ENCODE assay signal across 7 cellular contexts in genomic region chr9:98775831-98776441, GRCh38. TPM values are rescaled to one million over a fixed set of nuclear protein-coding genes. Genes with fewer than 3 reads are reported as not detected.
A peak's percentile ranks its signal among the peaks of the same experiment; 100 is the strongest.
DNase-seq lines count a peak whose midpoint lies in the region; ATAC-seq and TF ChIP-seq lines count a peak whose summit lies in the region.

No MANE protein-coding gene starts in this region.

- no peak for TF ChIP-seq EP300 in transverse colon (IDR thresholded peaks at IDR 0.05; ENCODE audit: low read depth)

- peak; percentile 78 for ATAC-seq in left lobe of liver

- H3K36me3 ChIP-seq in OCI-LY3 (replicated peaks; ENCODE audit: low read depth, low read length), result peaks cover 10% of the 10 kb centered on the region
- peaks cover 0 to 19% (median 9%) of the 10 kb centered on the region in 4 donors for H3K36me3 ChIP-seq in transverse colon

- no peaks in the 10 kb centered on the region for H4K20me1 ChIP-seq in OCI-LY3 (ENCODE audit: insufficient read depth, low read length)

- 20 to 53% methylated on average over 1 to 8 of the region's 8 CpGs for WGBS in transverse colon (ENCODE audit: low coverage in 1 of 2), 2 donors

- no peak overlapping the region; the same call in 1 of the 2 replicates for H3K27ac Mint-ChIP-seq in HFFc6

- H3K9me3 ChIP-seq in OCI-LY3 (ENCODE audit: insufficient read depth, low read length) (no peaks in the 10 kb centered on the region), transverse colon (no peaks in the 10 kb centered on the region)

- no peak overlapping the region for H3K4me2 ChIP-seq in OCI-LY3 (ENCODE audit: low read length)

- H3K27me3 ChIP-seq in OCI-LY3 (ENCODE audit: low read depth, low read length) (no peaks in the 10 kb centered on the region), transverse colon (no peaks in the 10 kb centered on the region)

- H2AFZ ChIP-seq in OCI-LY3 (ENCODE audit: low read depth, low read length), result no peak overlapping the region

- in situ Hi-C loops in transverse colon (cut with MboI; ENCODE audit: low pct_ligation_motif_present in 1 of 4, low pct_unique_long_range_greater_than_20kb in 1 of 4, low sequenced_read_pairs in 3 of 4), result loop anchor here (10.0 to 25.0 kb wide), 3 partner anchors 451 to 464 kb away; no protein-coding TSS in a partner anchor

- no peaks in the 10 kb centered on the region; the same call in 1 of the 2 replicates for H3K27me3 Mint-ChIP-seq in HFFc6 (ENCODE audit: insufficient read depth)

- H3K4me3 ChIP-seq in OCI-LY3 (ENCODE audit: low read length) (no peak overlapping the region), cardiac fibroblast (replicated peaks in 1 of 2; ENCODE audit: low read depth in 2 of 2, low read length in 2 of 2) (no peak overlapping the region), transverse colon (no peak overlapping the region)

- intact Hi-C loops in transverse colon (cut with DNase I; ENCODE audit: low total_unique reads), result loop anchor here (10.0 kb wide), 1 partner anchor 461 kb away; no protein-coding TSS in a partner anchor

- peaks cover 13% of the 10 kb centered on the region for H3K4me1 Mint-ChIP-seq in HFFc6 (ENCODE audit: low read depth)

- peak; percentile 93 for TF ChIP-seq CTCF in HFFc6 (IDR thresholded peaks at IDR 0.05)
- peak; percentile 75 for TF ChIP-seq CTCF in OCI-LY3 (IDR thresholded peaks at IDR 0.05; ENCODE audit: low read depth, low read length)
- TF ChIP-seq CTCF in cardiac fibroblast (IDR thresholded peaks at IDR 0.05; ENCODE audit: low read depth, low read length), result peak; percentile 74
- TF ChIP-seq CTCF in transverse colon (IDR thresholded peaks at IDR 0.05), result peak; percentile 32 to 56 (median 50)

- 0 out of 2 replicates have a peak, but pooled peaks cover 10% of the 10 kb centered on the region for H3K36me3 Mint-ChIP-seq in HFFc6 (ENCODE audit: low read depth)

- H3K27ac ChIP-seq in OCI-LY3 (ENCODE audit: low read length), result no peak overlapping the region
- H3K27ac ChIP-seq in transverse colon, result no peak overlapping the region

- no peak overlapping the region for H3K9ac ChIP-seq in OCI-LY3 (ENCODE audit: low read length)

- no peaks in the 10 kb centered on the region for H3K9me3 Mint-ChIP-seq in HFFc6

- TF ChIP-seq POLR2A in transverse colon (IDR thresholded peaks at IDR 0.05), result no peak

- no peaks in the 10 kb centered on the region for H3K79me2 ChIP-seq in OCI-LY3 (ENCODE audit: low read length)

- H3K4me1 ChIP-seq in OCI-LY3 (ENCODE audit: low read length), result no peaks in the 10 kb centered on the region
- no peaks in the 10 kb centered on the region for H3K4me1 ChIP-seq in transverse colon

- H3K4me3 Mint-ChIP-seq in HFFc6, result no peak overlapping the region

- DNase-seq in EH (ENCODE audit: low read depth) (peak; percentile 71), HFFc6 (peak; percentile 52), cardiac fibroblast (ENCODE audit: low read depth in 2 of 2) (peak; percentile 82 to 85), left lobe of liver (ENCODE audit: low spot score) (no peak), transverse colon (no peak)
- no peak for DNase-seq in stimulated activated naive CD4-positive, alpha-beta T cell treated with Interleukin-2 at 50 U/mL for 16 hours (lab: John Stamatoyannopoulos, UW)

RNA-seq across cellular contexts. Expression of gene ANKS6, which starts 20.4 kb away (rescaled TPM):
- total RNA-seq in HFFc6 (2021; fragmentation: NEBNext Ultra II Directional; extraction: Animal tissue kit (Norgen Biotek cat#: 25700)), result 10 to 100 TPM; 12.7 to 16.6 (median 14.8) TPM
- total RNA-seq in left lobe of liver (5.7 TPM), transverse colon (10 to 100 TPM; 18.3 to 35.9 (median 29.3) TPM)

RNA-seq across cellular contexts. Expression of gene GALNT12, which starts 31.5 kb away (rescaled TPM):
- under 1 TPM in 4 of 6 experiments, not detected in 2; 0.07 to 0.32 (median 0.15) TPM for total RNA-seq in HFFc6 (2021; fragmentation: NEBNext Ultra II Directional; extraction: Animal tissue kit (Norgen Biotek cat#: 25700))
- total RNA-seq in left lobe of liver (0.35 TPM), transverse colon (100 to 1,000 TPM in 3 of 4 donors, 10 to 100 TPM in 1; 79.7 to 174 (median 120) TPM)

Comparison
In these comparisons a context has a peak if more than half of its experiments do, and no peak if none do; other contexts are left out.
1. DNase-seq: peak in EH (single experiment), HFFc6 (single experiment) and cardiac fibroblast (2 of 2); none in left lobe of liver (single experiment), transverse colon (single experiment) and stimulated activated naive CD4-positive, alpha-beta T cell treated with Interleukin-2 at 50 U/mL for 16 hours (single experiment).
2. RNA of gene GALNT12, which starts 31.5 kb away (total RNA-seq): 79.7 to 174 TPM in transverse colon; 0.35 TPM in left lobe of liver (single experiment) and 0.07 to 0.32 TPM in HFFc6; every median in the first group is over 10 times any median in the second.
3. Peak in every context shown above with its lines, with median percentiles within 50 percentile points of each other: CTCF ChIP-seq.